14 cellular contexts compared by ENCODE assay signal in genomic region chr4:102438396-102438795, GRCh38.
DNase-seq lines count a peak whose midpoint lies in the region; ATAC-seq, FAIRE-seq and TF ChIP-seq lines count a peak whose summit lies in the region.
"Had no signal": no experiment of that assay in that cellular context is flagged by ENCODE, and none has a peak within 500 bp of the region (broad histone marks: within the 10 kb centered on the region; RNA-seq: fewer than 3 reads in every experiment).

No MANE protein-coding gene starts in this region.

- DNase-seq in heart left ventricle (no peak), Right ventricle myocardium inferior (ENCODE audit: missing footprints) (no peak), astrocyte (ENCODE audit: low read depth) (no peak), left colon (no peak), upper lobe of left lung (no peak), NCI-H2081 (lab: John Stamatoyannopoulos, UW) (no peak), NCI-H128 (lab: John Stamatoyannopoulos, UW; ENCODE audit: unreplicated experiment) (no peak)
- DNase-seq: ACHN, H9, NCI-H774, SIG-M5, WERI-Rb-1 had no signal

- H3K27me3 ChIP-seq in heart left ventricle (no peaks in the 10 kb centered on the region), astrocyte (ENCODE audit: insufficient read depth, low read length) (no peaks in the 10 kb centered on the region), upper lobe of left lung (no peaks in the 10 kb centered on the region)

- H3K27ac Mint-ChIP-seq in astrocyte (ENCODE audit: unreplicated experiment) = peak overlapping the region; percentile 93

- TF ChIP-seq POLR2A in heart left ventricle (IDR thresholded peaks at IDR 0.05) (no peak), upper lobe of left lung (IDR thresholded peaks at IDR 0.05) (no peak)

- FAIRE-seq in astrocyte (lab: Jason Lieb, UNC) = no peak

- no peaks in the 10 kb centered on the region for H3K27me3 Mint-ChIP-seq in astrocyte (ENCODE audit: low read depth, unreplicated experiment)
- H3K27me3 Mint-ChIP-seq: type B pancreatic cell had no signal

- H3K36me3 ChIP-seq in heart left ventricle (no peaks in the 10 kb centered on the region), astrocyte (ENCODE audit: insufficient read depth, low read length) (no peaks in the 10 kb centered on the region), upper lobe of left lung (no peaks in the 10 kb centered on the region)
- H3K36me3 ChIP-seq: WERI-Rb-1 had no signal

- WGBS in heart left ventricle, 4 donors = 78 to 84% (median 81%) methylated on average over 3 of the region's 3 CpGs
- WGBS in upper lobe of left lung, 2 donors = 93 to 95% methylated on average over 3 of the region's 3 CpGs

- peaks cover 1% of the 10 kb centered on the region for H3K36me3 Mint-ChIP-seq in astrocyte (ENCODE audit: low read depth, unreplicated experiment)
- H3K36me3 Mint-ChIP-seq: type B pancreatic cell had no signal

- H3K9me3 ChIP-seq in heart left ventricle (peaks cover 0 to 7% (median 0%) of the 10 kb centered on the region in 12 donors), astrocyte (ENCODE audit: insufficient read depth, low read depth, low read length) (no peaks in the 10 kb centered on the region), upper lobe of left lung (no peaks in the 10 kb centered on the region)

- H3K4me2 ChIP-seq in astrocyte (ENCODE audit: low read length) = no peak overlapping the region

- peaks cover 16% of the 10 kb centered on the region for H3K4me1 Mint-ChIP-seq in astrocyte (ENCODE audit: low read depth, unreplicated experiment)

- ATAC-seq in heart left ventricle (peak in 1 of 4 donors; percentile 55), Right ventricle myocardium inferior (no peak), left colon (peak; percentile 69), upper lobe of left lung (ENCODE audit: low FRiP score in 2 of 2) (peak in 1 of 2 donors; percentile 69), HG02938 (IDR thresholded peaks at IDR 0.05; ENCODE audit: unreplicated experiment) (no peak)

- no peak overlapping the region for H3K4me3 Mint-ChIP-seq in astrocyte (ENCODE audit: unreplicated experiment)
- H3K4me3 Mint-ChIP-seq: H9, type B pancreatic cell had no signal

- H3K9me3 Mint-ChIP-seq in astrocyte (ENCODE audit: unreplicated experiment) = no peaks in the 10 kb centered on the region
- H3K9me3 Mint-ChIP-seq: type B pancreatic cell had no signal

- no peak overlapping the region for H3K9ac ChIP-seq in astrocyte (ENCODE audit: low read length)

- H3K27ac ChIP-seq in heart left ventricle (peak overlapping the region in 8 of 12 donors; percentile 0 to 62 (median 37)), astrocyte (ENCODE audit: low read depth, low read length) (peak overlapping the region; percentile 67), upper lobe of left lung (peak overlapping the region; percentile 2 to 67 (median 34))
- H3K27ac ChIP-seq: WERI-Rb-1 had no signal

- TF ChIP-seq EP300 in upper lobe of left lung (IDR thresholded peaks at IDR 0.05) = no peak

- H3K79me2 ChIP-seq in astrocyte (ENCODE audit: insufficient read depth, low read length) = no peaks in the 10 kb centered on the region

- no peak overlapping the region for H2AFZ ChIP-seq in astrocyte (ENCODE audit: low read depth, low read length)

- no peaks in the 10 kb centered on the region for H4K20me1 ChIP-seq in astrocyte (ENCODE audit: insufficient read depth, low read length)

- no peak for TF ChIP-seq CTCF in heart left ventricle (IDR thresholded peaks at IDR 0.05)
- TF ChIP-seq CTCF in astrocyte (IDR thresholded peaks at IDR 0.05; ENCODE audit: insufficient read depth, low read depth, low read length) = no peak
- no peak for TF ChIP-seq CTCF in upper lobe of left lung (IDR thresholded peaks at IDR 0.05)

- H3K4me1 ChIP-seq in heart left ventricle = peaks cover 0 to 24% (median 13%) of the 10 kb centered on the region in 12 donors
- H3K4me1 ChIP-seq in astrocyte (ENCODE audit: insufficient read depth, low read length) = peaks cover 20% of the 10 kb centered on the region
- H3K4me1 ChIP-seq in upper lobe of left lung = peaks cover 12 to 22% (median 15%) of the 10 kb centered on the region in 4 donors

- intact Hi-C loops in heart left ventricle (cut with DNase I) = loop anchor here in 5 of 10 donors (10.0 kb wide), 4 partner anchors 94 to 666 kb away; partner anchors contain the start of genes BDH2 (in 2 of the 5), CISD2 (in 2 of the 5) and SLC39A8 (in 1 of the 5)
- intact Hi-C loops in Right ventricle myocardium inferior (cut with DNase I) = no loop called here
- intact Hi-C loops in left colon (cut with DNase I, micrococcal nuclease) = no loop called here

- H3K4me3 ChIP-seq in heart left ventricle (no peak overlapping the region), astrocyte (ENCODE audit: insufficient read depth, low read depth, low read length) (no peak overlapping the region), upper lobe of left lung (no peak overlapping the region)
